In the genomic region with DNA sequence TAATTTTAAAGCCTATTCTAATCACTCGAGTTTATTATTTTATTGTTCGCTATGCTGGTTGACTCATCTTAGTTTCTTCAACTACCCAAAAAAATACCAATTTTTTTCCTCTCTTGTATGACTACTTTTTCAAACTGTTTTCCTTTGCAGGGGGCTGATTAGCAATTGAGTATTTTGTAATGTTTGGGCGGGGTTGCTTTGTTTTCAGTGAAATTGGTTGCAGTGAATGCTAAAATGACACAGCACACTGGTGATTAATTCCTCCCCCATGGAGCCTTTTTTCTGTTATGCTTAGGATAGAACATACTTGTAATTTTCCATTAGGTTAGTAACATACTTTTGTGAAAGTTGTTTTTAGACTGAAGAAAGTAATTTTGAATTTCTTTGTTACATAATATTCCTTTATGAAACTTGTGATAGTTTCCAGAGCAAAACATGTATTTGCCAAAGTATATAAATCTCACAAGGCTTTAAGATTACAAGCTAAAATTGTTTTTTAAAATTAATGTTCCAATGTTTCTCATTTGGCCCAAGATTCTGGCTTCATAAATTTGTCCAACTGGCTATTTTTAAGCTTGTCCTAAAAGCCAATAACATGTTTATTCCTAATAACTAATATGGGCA, we compare ENCODE assay signal across 26 cellular contexts.
DNase-seq lines count a peak whose midpoint lies in the region; ATAC-seq, FAIRE-seq and TF ChIP-seq lines count a peak whose summit lies in the region.
"Had no signal": no experiment of that assay in that cellular context is flagged by ENCODE, and none has a peak within 500 bp of the region (broad histone marks: within the 10 kb centered on the region; RNA-seq: fewer than 3 reads in every experiment).

No MANE protein-coding gene starts in this region.

- H3K9ac ChIP-seq in HUES6 (ENCODE audit: low read length): no peak overlapping the region

- H3K9me3 ChIP-seq in HUES6 (ENCODE audit: control insufficient read depth, insufficient read depth, low read depth, low read length) (peaks cover 21% of the 10 kb centered on the region), pancreas (no peaks in the 10 kb centered on the region), right cardiac atrium (ENCODE audit: control insufficient read depth, low read length) (no peaks in the 10 kb centered on the region)
- H3K9me3 ChIP-seq in effector memory CD4-positive, alpha-beta T cell (ENCODE audit: control insufficient read depth, low read length): no peaks in the 10 kb centered on the region
- H3K9me3 ChIP-seq: Caco-2, psoas muscle, suprapubic skin had no signal

- ATAC-seq in pancreas (no peak), Right ventricle myocardium inferior (no peak), right cardiac atrium (no peak)
- ATAC-seq: activated CD4-positive, CD25-positive, alpha-beta regulatory T cell treated with anti-CD3 and anti-CD28 coated beads, Interleukin-2, amount 50 U/mL, for 24 hours; activated CD8-positive, alpha-beta T cell treated with anti-CD3 and anti-CD28 coated beads, Interleukin-2, amount 10 ng/mL, durations not matched to agents 7 days and 5 days; activated T-cell treated with anti-CD3 and anti-CD28 coated beads, Interleukin-2, amount 50 U/mL, for 4 hours; GM12878; HCT116; left lung; Panc1; psoas muscle had no signal

- TF ChIP-seq CTCF in D721Med (IDR thresholded peaks at IDR 0.05; ENCODE audit: insufficient read depth, missing control alignments) (no peak), epithelial cell of esophagus (IDR thresholded peaks at IDR 0.05; ENCODE audit: insufficient read depth, low read depth, low read length, missing control alignments) (no peak), pancreas (IDR thresholded peaks at IDR 0.05) (no peak)

- 72 to 89% methylated on average over 3 of the region's 3 CpGs for WGBS in pancreas, 2 donors
- WGBS in right cardiac atrium: 95% methylated on average over 3 of the region's 3 CpGs

- peaks cover 29% of the 10 kb centered on the region for H3K4me1 ChIP-seq in HUES6 (ENCODE audit: control insufficient read depth, insufficient read depth, low read length)
- no peaks in the 10 kb centered on the region for H3K4me1 ChIP-seq in pancreas
- no peaks in the 10 kb centered on the region for H3K4me1 ChIP-seq in right cardiac atrium (ENCODE audit: control insufficient read depth, insufficient read depth, low read length)
- H3K4me1 ChIP-seq in effector memory CD4-positive, alpha-beta T cell (ENCODE audit: control insufficient read depth, insufficient read depth, low read length, poor library complexity, severe bottlenecking): no peaks in the 10 kb centered on the region
- H3K4me1 ChIP-seq: Caco-2, left lung, psoas muscle, suprapubic skin had no signal

- H3K36me3 ChIP-seq in HUES6 (ENCODE audit: control insufficient read depth, insufficient read depth, low read length) (peaks cover 10% of the 10 kb centered on the region), pancreas (no peaks in the 10 kb centered on the region)
- H3K36me3 ChIP-seq in effector memory CD4-positive, alpha-beta T cell (ENCODE audit: control insufficient read depth, insufficient read depth, low read length): no peaks in the 10 kb centered on the region
- H3K36me3 ChIP-seq: left lung, suprapubic skin had no signal

- peak overlapping the region; percentile 54; the same call in 1 of the 2 replicates for H3K27ac ChIP-seq in HUES6 (ENCODE audit: low read depth, low read length)
- H3K27ac ChIP-seq in pancreas: no peak overlapping the region
- no peak overlapping the region for H3K27ac ChIP-seq in right cardiac atrium (ENCODE audit: low read length)
- no peak overlapping the region for H3K27ac ChIP-seq in effector memory CD4-positive, alpha-beta T cell (ENCODE audit: insufficient read depth, low read length, poor library complexity, severe bottlenecking)
- H3K27ac ChIP-seq: left lung, psoas muscle, SK-N-MC, suprapubic skin had no signal

- DNase-seq in D721Med (ENCODE audit: insufficient read length, low spot score) (no peak), epithelial cell of esophagus (ENCODE audit: low read depth) (peak; percentile 6), pancreas (no peak), nucleus accumbens (lab: John Stamatoyannopoulos, UW) (no peak), Right ventricle myocardium inferior (ENCODE audit: missing footprints) (no peak), right cardiac atrium (no peak)
- no peak for DNase-seq in effector memory CD4-positive, alpha-beta T cell
- DNase-seq: activated CD8-positive, alpha-beta T cell treated with anti-CD3 and anti-CD28 coated beads, Interleukin-2, amount 10 ng/mL, durations not matched to agents 7 days and 5 days; activated naive CD4-positive, alpha-beta T cell treated with anti-CD3 and anti-CD28 coated beads, Interleukin-2, amount 50 U/mL, for 16 hours; activated T-cell treated with anti-CD3 and anti-CD28 coated beads, Interleukin-2, amount 50 U/mL, for 4 hours; AML-193; Caco-2; cortex of kidney; IMR-90; left lung; NCI-H187 treated with DMSO at 0.1 percent for 48 hours; NCI-H226; psoas muscle had no signal

- FAIRE-seq in D721Med (lab: Jason Lieb, UNC) (peak; percentile 25), pancreas (lab: Jason Lieb, UNC) (peak; percentile 67)
- FAIRE-seq: G401.6, GM12878 had no signal

- intact Hi-C loops in pancreas (cut with DNase I) (no loop called here), Right ventricle myocardium inferior (cut with DNase I) (no loop called here), right cardiac atrium (cut with DNase I) (no loop called here)

- no peaks in the 10 kb centered on the region; the same call in 1 of the 2 replicates for H3K27me3 ChIP-seq in HUES6 (ENCODE audit: control insufficient read depth, insufficient read depth, low read length)
- H3K27me3 ChIP-seq in pancreas: no peaks in the 10 kb centered on the region
- no peaks in the 10 kb centered on the region for H3K27me3 ChIP-seq in right cardiac atrium (ENCODE audit: control insufficient read depth, insufficient read depth)
- H3K27me3 ChIP-seq in effector memory CD4-positive, alpha-beta T cell (replicated peaks; ENCODE audit: control insufficient read depth, insufficient read depth, low read length, poor library complexity, severe bottlenecking): no peaks in the 10 kb centered on the region
- H3K27me3 ChIP-seq: suprapubic skin had no signal

- H3K4me3 ChIP-seq in HUES6 (ENCODE audit: low read depth, low read length): no peak overlapping the region
- no peak overlapping the region for H3K4me3 ChIP-seq in epithelial cell of esophagus (ENCODE audit: low read length)
- no peak overlapping the region for H3K4me3 ChIP-seq in pancreas
- H3K4me3 ChIP-seq in right cardiac atrium (ENCODE audit: low read length): no peak overlapping the region
- H3K4me3 ChIP-seq in effector memory CD4-positive, alpha-beta T cell (ENCODE audit: insufficient read depth, low read depth, low read length, poor library complexity, severe bottlenecking): no peak overlapping the region
- H3K4me3 ChIP-seq: GM12878, left lung, psoas muscle, SK-N-MC, suprapubic skin had no signal
